8 cellular contexts compared by ENCODE assay signal in the genomic region with DNA sequence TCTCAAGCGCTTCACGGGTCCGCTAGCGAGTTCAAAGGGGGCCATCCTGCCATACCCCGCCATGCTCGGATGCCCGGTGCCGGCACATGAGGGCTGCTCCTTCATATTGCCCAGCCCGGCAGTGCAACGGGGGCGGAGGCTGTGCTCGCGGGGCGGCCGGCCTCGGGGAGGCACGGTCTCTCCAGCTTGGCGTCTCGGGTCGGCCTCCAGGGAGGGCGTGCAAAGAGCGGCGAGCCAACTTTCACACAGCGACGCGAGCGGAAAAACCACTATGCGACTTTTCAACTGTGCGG.
DNase-seq lines count a peak whose midpoint lies in the region; ATAC-seq and TF ChIP-seq lines count a peak whose summit lies in the region.

No MANE protein-coding gene starts in this region.

- TF ChIP-seq EP300 in esophagus muscularis mucosa (IDR thresholded peaks at IDR 0.05), result no peak

- H3K9me3 ChIP-seq in Panc1 (ENCODE audit: control insufficient read depth, insufficient read depth, low read depth, low read length) (no peaks in the 10 kb centered on the region), esophagus muscularis mucosa (no peaks in the 10 kb centered on the region), neutrophil (no peaks in the 10 kb centered on the region)

- no peak for TF ChIP-seq POLR2A in esophagus muscularis mucosa (IDR thresholded peaks at IDR 0.05; ENCODE audit: low read depth)

- POLR2A ChIA-PET in Panc1 (lab: Charles Lee), result no interaction called here

- WGBS in esophagus muscularis mucosa, result 20% methylated on average over 4 of the region's 29 CpGs

- no peaks in the 10 kb centered on the region; the same call in 1 of the 2 replicates for H3K4me1 ChIP-seq in Panc1 (ENCODE audit: control insufficient read depth, insufficient read depth, low read length)
- peaks cover 18 to 78% (median 53%) of the 10 kb centered on the region in 4 donors for H3K4me1 ChIP-seq in esophagus muscularis mucosa
- peaks cover 69 to 70% of the 10 kb centered on the region in 2 experiments for H3K4me1 ChIP-seq in neutrophil (ENCODE audit: control insufficient read depth in 1 of 2, insufficient read depth in 1 of 2, low read depth in 1 of 2, low read length in 1 of 2)

- CTCF ChIA-PET in Panc1 (lab: Charles Lee), result no interaction called here

- ATAC-seq in GM19452 (IDR thresholded peaks at IDR 0.05; ENCODE audit: unreplicated experiment), result peak; percentile 40
- peak; percentile 61; the same call in 1 of the 2 replicates for ATAC-seq in Panc1

- H3K36me3 ChIP-seq in Panc1 (ENCODE audit: control insufficient read depth, insufficient read depth, low read length) (no peaks in the 10 kb centered on the region), esophagus muscularis mucosa (no peaks in the 10 kb centered on the region), neutrophil (no peaks in the 10 kb centered on the region)

- peaks cover 35% of the 10 kb centered on the region for H3K27me3 ChIP-seq in Panc1 (ENCODE audit: control insufficient read depth, insufficient read depth, low read length)
- no peaks in the 10 kb centered on the region for H3K27me3 ChIP-seq in esophagus muscularis mucosa
- H3K27me3 ChIP-seq in neutrophil, result no peaks in the 10 kb centered on the region

- no TSS peak for BruUV-seq in Panc1 (replicated peaks; lab: Mats Ljungman, UMichigan)

- H3K27ac ChIP-seq in Panc1 (ENCODE audit: low read length) (no peak overlapping the region), esophagus muscularis mucosa (replicated peaks in 1 of 4) (peak overlapping the region; percentile 74 to 83 (median 78)), neutrophil (peak overlapping the region; percentile 49)

- peak; percentile 46 for DNase-seq in 8988T
- DNase-seq in Panc1 (ENCODE audit: low read depth, low spot score), result no peak
- no peak for DNase-seq in esophagus muscularis mucosa (ENCODE audit: extremely low spot score)
- no peak for DNase-seq in NCI-H187 (lab: John Stamatoyannopoulos, UW)
- no peak for DNase-seq in ecto neural progenitor cell (ENCODE audit: low spot score)
- DNase-seq in NCI-H2196 treated with DMSO at 0.1 percent for 48 hours (lab: John Stamatoyannopoulos, UW; ENCODE audit: unreplicated experiment), result no peak

- in situ Hi-C loops in Panc1 (cut with HindIII; ENCODE audit: low pct_unique_long_range_greater_than_20kb, low sequenced_read_pairs), result no loop called here

- intact Hi-C loops in Panc1 (cut with micrococcal nuclease; ENCODE audit: unreplicated experiment), result loop anchor here (10.0 kb wide), 1 partner anchor 136 kb away; no protein-coding TSS in a partner anchor
- intact Hi-C loops in esophagus muscularis mucosa (cut with DNase I), result loop anchor here (5.0 kb wide), 2 partner anchors 88 to 133 kb away; no protein-coding TSS in a partner anchor

- H3K4me3 ChIP-seq in Panc1 (ENCODE audit: low read depth in 2 of 2, low read length in 2 of 2) (peak overlapping the region; percentile 46 to 56), esophagus muscularis mucosa (peak overlapping the region; percentile 69 to 77 (median 73)), neutrophil (ENCODE audit: low read depth in 1 of 2, low read length in 1 of 2) (peak overlapping the region; percentile 72 to 77)

- TF ChIP-seq CTCF in Panc1 (IDR thresholded peaks at IDR 0.05) (no peak), esophagus muscularis mucosa (IDR thresholded peaks at IDR 0.05) (no peak), neutrophil (IDR thresholded peaks at IDR 0.05) (no peak)
